ENCODE assay signal across 19 cellular contexts in the genomic region with DNA sequence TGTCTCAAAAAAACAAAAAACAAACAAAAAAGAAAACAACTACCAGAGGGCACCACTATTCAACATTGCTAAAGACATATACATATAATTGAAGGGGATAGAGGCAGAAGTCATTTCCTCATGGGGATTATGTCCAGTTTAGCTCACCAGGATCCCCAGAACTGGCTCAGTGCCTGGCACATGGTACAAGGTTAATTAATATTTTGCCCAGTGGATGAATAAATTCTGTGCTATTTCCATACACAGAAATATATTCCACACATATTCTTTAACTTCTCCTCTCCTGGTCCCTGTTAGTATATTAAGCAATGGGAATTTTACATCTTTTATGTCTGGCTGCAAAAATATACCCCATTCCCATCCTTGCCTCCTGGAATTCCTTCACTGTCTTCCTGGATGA.
"Had no signal": no experiment of that assay in that cellular context is flagged by ENCODE, and none has a peak within 500 bp of the region (broad histone marks: within the 10 kb centered on the region; RNA-seq: fewer than 3 reads in every experiment).

No MANE protein-coding gene starts in this region.

- H3K4me3 ChIP-seq: colonic mucosa, esophagus squamous epithelium, hepatocyte, left ventricle myocardium inferior, lower lobe of right lung, pancreas, smooth muscle cell had no signal

- ATAC-seq: left cardiac atrium; lower lobe of right lung; naive thymus-derived CD4-positive, alpha-beta T cell; pancreas; right cardiac atrium had no signal

- H3K27ac ChIP-seq: colonic mucosa, esophagus squamous epithelium, pancreas had no signal

- DNase-seq: colonic mucosa; dermis blood vessel endothelial cell; esophagus squamous epithelium; foreskin fibroblast; kidney; left cardiac atrium; left ventricle myocardium inferior; lower lobe of right lung; mesendoderm; naive thymus-derived CD4-positive, alpha-beta T cell; occipital lobe; pancreas; right cardiac atrium; stimulated activated CD4-positive, alpha-beta T cell treated with anti-CD3 and anti-CD28 coated beads, Interleukin-2, amount 100 ng/mL, for 48 hours; stimulated activated naive CD4-positive, alpha-beta T cell treated with Interleukin-2 at 50 U/mL for 16 hours had no signal

- H3K4me3 Mint-ChIP-seq: naive thymus-derived CD4-positive, alpha-beta T cell; neural crest cell had no signal

- H3K9me3 ChIP-seq: colonic mucosa, esophagus squamous epithelium, left ventricle myocardium inferior, lower lobe of right lung, pancreas had no signal

- H3K27me3 ChIP-seq: colonic mucosa, esophagus squamous epithelium, hepatocyte, pancreas had no signal

- H3K4me2 ChIP-seq: hepatocyte, smooth muscle cell had no signal

- H3K9me3 Mint-ChIP-seq: neural crest cell had no signal

- FAIRE-seq: kidney, pancreas, urothelium cell line had no signal
